8 cellular contexts compared by ENCODE assay signal in the genomic region with DNA sequence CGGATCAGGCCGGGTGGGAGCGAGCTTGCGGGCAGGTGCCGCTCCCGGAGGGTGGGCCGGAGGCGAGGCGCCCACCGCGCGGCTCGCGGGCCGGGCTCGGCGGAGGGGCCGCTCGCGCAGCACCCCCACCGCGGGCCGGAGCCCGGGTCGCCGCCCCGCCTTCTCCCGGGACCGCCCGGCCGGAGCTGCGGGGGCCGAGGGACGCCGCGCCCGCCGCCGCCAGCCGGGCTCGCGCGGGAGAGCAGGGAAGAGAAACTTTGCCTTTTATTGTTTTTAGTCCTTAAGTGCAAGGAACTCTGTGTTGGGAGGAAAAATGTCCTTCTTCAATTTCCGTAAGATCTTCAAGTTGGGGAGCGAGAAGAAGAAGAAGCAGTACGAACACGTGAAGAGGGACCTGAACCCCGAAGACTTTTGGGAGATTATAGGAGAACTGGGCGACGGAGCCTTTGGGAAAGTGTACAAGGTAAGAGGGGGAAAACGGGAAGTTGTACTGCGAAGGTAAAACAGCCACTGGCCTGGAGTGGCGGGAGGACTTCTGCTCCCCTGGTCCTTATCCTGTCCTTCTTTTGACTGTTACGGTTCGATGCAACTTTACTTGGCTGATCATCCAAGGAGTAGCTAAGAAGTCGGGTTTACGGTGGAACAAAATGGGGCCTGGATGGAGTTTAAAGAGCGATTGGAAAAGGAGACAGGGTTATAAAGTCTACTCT. TPM values are rescaled to one million over a fixed set of nuclear protein-coding genes. Genes with fewer than 3 reads are reported as not detected.
DNase-seq lines count a peak whose midpoint lies in the region; ATAC-seq and TF ChIP-seq lines count a peak whose summit lies in the region.

No MANE protein-coding gene starts in this region.

- peak overlapping the region; percentile 70 for H3K27ac ChIP-seq in angular gyrus (ENCODE audit: low read depth, low read length)
- H3K27ac ChIP-seq in hepatocyte, result peak overlapping the region; percentile 98

- TF ChIP-seq CTCF in hepatocyte (IDR thresholded peaks at IDR 0.05; ENCODE audit: poor library complexity), result no peak

- H3K36me3 ChIP-seq in hepatocyte (replicated peaks; ENCODE audit: insufficient read depth, low read depth), result no peaks in the 10 kb centered on the region

- H3K9me2 ChIP-seq in hepatocyte (replicated peaks; ENCODE audit: insufficient read depth), result no peaks in the 10 kb centered on the region

- WGBS in hepatocyte (ENCODE audit: low lambda C conversion rate, missing lambda C conversion rate), result 1% methylated on average over 42 of the region's 58 CpGs

- ATAC-seq in GM18505 (IDR thresholded peaks at IDR 0.05; ENCODE audit: unreplicated experiment) (peak; percentile 54), HG02938 (IDR thresholded peaks at IDR 0.05; ENCODE audit: unreplicated experiment) (peak; percentile 35)

- DNase-seq in AG20443 (ENCODE audit: low spot score), result peak; percentile 89
- peak; percentile 48 for DNase-seq in NCI-H82 (lab: John Stamatoyannopoulos, UW)
- DNase-seq in hepatocyte (ENCODE audit: low spot score), result peak; percentile 70
- peak; percentile 57 for DNase-seq in retina
- DNase-seq in effector CD4-positive, alpha-beta T cell, result no peak

- no peaks in the 10 kb centered on the region for H3K9me3 ChIP-seq in hepatocyte (ENCODE audit: low read depth)

- H3K4me3 ChIP-seq in hepatocyte, result peak overlapping the region; percentile 82

- H3K79me2 ChIP-seq in hepatocyte, result peaks cover 51% of the 10 kb centered on the region

- H3K4me2 ChIP-seq in hepatocyte, result peak overlapping the region; percentile 92

- H4K20me1 ChIP-seq in hepatocyte (ENCODE audit: insufficient read depth, poor library complexity, severe bottlenecking), result peaks cover 37% of the 10 kb centered on the region

- TF ChIP-seq POLR2A in GM18505 (IDR thresholded peaks at IDR 0.05; ENCODE audit: borderline replicate concordance, extremely low read depth, insufficient read depth, insufficient read length), result no peak

- no peaks in the 10 kb centered on the region for H3K27me3 ChIP-seq in hepatocyte

- H3K4me1 ChIP-seq in hepatocyte (ENCODE audit: insufficient read depth), result peaks cover 14% of the 10 kb centered on the region

- peak overlapping the region; percentile 77 for H2AFZ ChIP-seq in hepatocyte

RNA-seq across cellular contexts. Expression of a gene that starts 0.6 kb away (rescaled TPM):
- 35.6 and 43.6 TPM in 2 replicates for total RNA-seq in hepatocyte
- polyA plus RNA-seq in hepatocyte, result 13.8 and 15.5 TPM in 2 replicates

RNA-seq across cellular contexts. Expression of a gene that starts 49.6 kb away (rescaled TPM):
- total RNA-seq in hepatocyte, result 20.2 and 26.8 TPM in 2 replicates
- 20.1 and 29.0 TPM in 2 replicates for polyA plus RNA-seq in hepatocyte
